Comparison of ENCODE assay signal across 19 cellular contexts in genomic region chr3:16474304-16474703, GRCh38. TPM values are rescaled to one million over a fixed set of nuclear protein-coding genes. Genes with fewer than 3 reads are reported as not detected.
DNase-seq lines count a peak whose midpoint lies in the region; ATAC-seq and TF ChIP-seq lines count a peak whose summit lies in the region.
"Had no signal": no experiment of that assay in that cellular context is flagged by ENCODE, and none has a peak within 500 bp of the region (broad histone marks: within the 10 kb centered on the region; RNA-seq: fewer than 3 reads in every experiment).

No MANE protein-coding gene starts in this region.

- intact Hi-C loops in CD4-positive, alpha-beta T cell (cut with DNase I, micrococcal nuclease): no loop called here

- no peaks in the 10 kb centered on the region for H3K9me3 ChIP-seq in CD4-positive, alpha-beta T cell (ENCODE audit: control insufficient read depth, low read length)
- H3K9me3 ChIP-seq: neutrophil had no signal

- peaks cover 2% of the 10 kb centered on the region for H3K9me3 Mint-ChIP-seq in CD4-positive, alpha-beta T cell
- peaks cover 10% of the 10 kb centered on the region for H3K9me3 Mint-ChIP-seq in chondrocyte (ENCODE audit: low read depth)

- H3K4me3 Mint-ChIP-seq in CD4-positive, alpha-beta T cell: no peak overlapping the region
- no peak overlapping the region for H3K4me3 Mint-ChIP-seq in chondrocyte (ENCODE audit: unreplicated experiment)
- H3K4me3 Mint-ChIP-seq: B cell had no signal

- POLR2A ChIA-PET in CD4-positive, alpha-beta T cell (lab: Charles Lee): no interaction called here

- H3K36me3 Mint-ChIP-seq in CD4-positive, alpha-beta T cell (ENCODE audit: low read depth): peaks cover 95% of the 10 kb centered on the region
- H3K36me3 Mint-ChIP-seq in chondrocyte (ENCODE audit: low read depth): peaks cover 14% of the 10 kb centered on the region

- DNase-seq in CD4-positive, alpha-beta T cell: no peak
- DNase-seq in NCI-H146 (lab: John Stamatoyannopoulos, UW) (peak; percentile 82), chondrocyte (ENCODE audit: low spot score) (no peak), myocyte (ENCODE audit: low read depth) (peak; percentile 95), NCI-H2029 (lab: John Stamatoyannopoulos, UW) (no peak), MV-4-11 (lab: John Stamatoyannopoulos, UW) (no peak), globus pallidus (ENCODE audit: low spot score) (no peak)
- no peak for DNase-seq in effector CD4-positive, alpha-beta T cell
- DNase-seq: activated CD4-positive, alpha-beta T cell treated with anti-CD3 and anti-CD28 coated beads for 4 hours; cortex of kidney; DMS79 treated with DMSO at 0.1 percent for 48 hours; Kasumi-1; mesendoderm; NCI-H526 treated with DMSO at 0.1 percent for 48 hours; small intestine; T-helper 2 cell had no signal

- peak overlapping the region; percentile 30 for H3K27ac Mint-ChIP-seq in CD4-positive, alpha-beta T cell
- H3K27ac Mint-ChIP-seq in chondrocyte (ENCODE audit: unreplicated experiment): peak overlapping the region; percentile 70
- H3K27ac Mint-ChIP-seq: B cell had no signal

- no peak for ATAC-seq in CD4-positive, alpha-beta T cell (ENCODE audit: poor library complexity)

- TF ChIP-seq CTCF in CD4-positive, alpha-beta T cell (IDR thresholded peaks at IDR 0.05): no peak
- no peak for TF ChIP-seq CTCF in chondrocyte (IDR thresholded peaks at IDR 0.05)

- CTCF ChIA-PET in CD4-positive, alpha-beta T cell (lab: Charles Lee): no interaction called here

- H3K27me3 ChIP-seq in CD4-positive, alpha-beta T cell (ENCODE audit: control insufficient read depth, insufficient read depth, low read length): no peaks in the 10 kb centered on the region
- H3K27me3 ChIP-seq: neutrophil had no signal

- no peak overlapping the region for H3K27ac ChIP-seq in CD4-positive, alpha-beta T cell (ENCODE audit: low read depth, low read length)
- H3K27ac ChIP-seq: HL-60, neutrophil had no signal

- no peaks in the 10 kb centered on the region for H3K27me3 Mint-ChIP-seq in CD4-positive, alpha-beta T cell
- H3K27me3 Mint-ChIP-seq in chondrocyte (ENCODE audit: low read depth): no peaks in the 10 kb centered on the region
- H3K27me3 Mint-ChIP-seq: B cell had no signal

- H3K4me1 Mint-ChIP-seq in CD4-positive, alpha-beta T cell (ENCODE audit: low read depth): peaks cover 59% of the 10 kb centered on the region
- peaks cover 66% of the 10 kb centered on the region for H3K4me1 Mint-ChIP-seq in chondrocyte (ENCODE audit: low read depth)

RNA-seq across cellular contexts. Expression of gene RFTN1, which starts 39.2 kb away (rescaled TPM):
- total RNA-seq in CD4-positive, alpha-beta T cell: 10 to 100 TPM; 55.7 to 56.4 TPM
- total RNA-seq in chondrocyte (53.3 to 54.9 TPM (median 53.4 TPM) in 3 replicates), myocyte (57.4 and 76.0 TPM in 2 replicates)
- polyA plus RNA-seq in myocyte (2012): 44.5 TPM

Comparison
In these comparisons a context has a peak if more than half of its experiments do, and no peak if none do; other contexts are left out.
1. DNase-seq: peak in NCI-H146 (single experiment) and myocyte (single experiment); none in CD4-positive, alpha-beta T cell (0 of 10), chondrocyte (single experiment), NCI-H2029 (single experiment), MV-4-11 (single experiment), effector CD4-positive, alpha-beta T cell (single experiment) and globus pallidus (single experiment).